ENCODE assay signal across 17 cellular contexts in genomic region chr15:89400997-89401590, GRCh38.
A peak's percentile ranks its signal among the peaks of the same experiment; 100 is the strongest.
DNase-seq lines count a peak whose midpoint lies in the region; TF ChIP-seq lines count a peak whose summit lies in the region.
"Had no signal": no experiment of that assay in that cellular context is flagged by ENCODE, and none has a peak within 500 bp of the region (broad histone marks: within the 10 kb centered on the region; RNA-seq: fewer than 3 reads in every experiment).

No MANE protein-coding gene starts in this region.

- TF ChIP-seq CTCF in BE2C (IDR thresholded peaks at IDR 0.05; ENCODE audit: low read depth, low read length) (no peak), VCaP (conservative IDR thresholded peaks at IDR 0.05) (no peak), glutamatergic neuron (IDR thresholded peaks at IDR 0.05; ENCODE audit: partially characterized antibody, unreplicated experiment) (no peak)

- H3K9ac ChIP-seq in neuronal stem cell (ENCODE audit: low read depth, low read length, poor library complexity) = no peak overlapping the region

- peaks cover 7 to 20% (median 12%) of the 10 kb centered on the region in 3 donors for H3K4me1 Mint-ChIP-seq in CD8-positive, alpha-beta memory T cell
- peaks cover 23% of the 10 kb centered on the region for H3K4me1 Mint-ChIP-seq in glutamatergic neuron (ENCODE audit: low read depth, unreplicated experiment)

- no peak overlapping the region for H3K27ac Mint-ChIP-seq in CD8-positive, alpha-beta memory T cell
- no peak overlapping the region for H3K27ac Mint-ChIP-seq in glutamatergic neuron (ENCODE audit: unreplicated experiment)
- H3K27ac Mint-ChIP-seq: dendritic cell treated with granulocyte-macrophage colony-stimulating factor and Interleukin-4, amounts not matched to agents 40 ng/mL and 50 ng/mL, for 4 days had no signal

- CTCF ChIA-PET in CD8-positive, alpha-beta memory T cell (lab: Charles Lee) = interaction anchor here (1.2 to 5.9 kb wide), 2 partner anchors 43 to 194 kb away, joined by 3 to 40 read pairs; no protein-coding TSS in a partner anchor

- H3K4me3 Mint-ChIP-seq in CD8-positive, alpha-beta memory T cell = peak overlapping the region; percentile 43 to 80 (median 61)
- H3K4me3 Mint-ChIP-seq in glutamatergic neuron (ENCODE audit: unreplicated experiment) = peak overlapping the region; percentile 80

- no peaks in the 10 kb centered on the region for H3K36me3 Mint-ChIP-seq in CD8-positive, alpha-beta memory T cell
- H3K36me3 Mint-ChIP-seq in glutamatergic neuron (ENCODE audit: unreplicated experiment) = no peaks in the 10 kb centered on the region

- no peak overlapping the region for H2BK12ac ChIP-seq in neuronal stem cell (ENCODE audit: low read length)

- peaks cover 45 to 74% of the 10 kb centered on the region in 2 donors for H3K27me3 Mint-ChIP-seq in CD8-positive, alpha-beta memory T cell
- peaks cover 34% of the 10 kb centered on the region for H3K27me3 Mint-ChIP-seq in glutamatergic neuron (ENCODE audit: unreplicated experiment)

- H3K4me3 ChIP-seq in BE2C (ENCODE audit: low read depth, low read length) (peak overlapping the region; percentile 74; the same call in 1 of the 2 replicates), neuronal stem cell (ENCODE audit: low read length in 2 of 2) (no peak overlapping the region)
- H3K4me3 ChIP-seq in CD8-positive, alpha-beta memory T cell (ENCODE audit: low read length) = no peak overlapping the region

- H2BK15ac ChIP-seq in neuronal stem cell (ENCODE audit: low read length) = no peak overlapping the region

- H3K4me1 ChIP-seq in BE2C = peaks cover 4% of the 10 kb centered on the region; the same call in 1 of the 2 replicates
- H3K4me1 ChIP-seq in CD8-positive, alpha-beta memory T cell (ENCODE audit: insufficient read depth, low read length) = no peaks in the 10 kb centered on the region
- H3K4me1 ChIP-seq in neuronal stem cell (ENCODE audit: control insufficient read depth in 2 of 2, insufficient read depth in 1 of 2, low read depth in 1 of 2, low read length in 2 of 2) = peaks cover 2 to 5% of the 10 kb centered on the region in 2 donors

- H4K91ac ChIP-seq in neuronal stem cell (ENCODE audit: low read depth, low read length, poor library complexity) = no peak overlapping the region

- POLR2A ChIA-PET in CD8-positive, alpha-beta memory T cell (lab: Charles Lee) = no interaction called here

- no peaks in the 10 kb centered on the region for H3K27me3 ChIP-seq in BE2C
- H3K27me3 ChIP-seq in CD8-positive, alpha-beta memory T cell (ENCODE audit: insufficient read depth, low read length, poor library complexity, severe bottlenecking) = peaks cover 58% of the 10 kb centered on the region
- H3K27me3 ChIP-seq in neuronal stem cell (ENCODE audit: control insufficient read depth in 3 of 3, insufficient read depth in 3 of 3, low read depth in 1 of 3, low read length in 3 of 3) = peaks cover 58 to 98% (median 98%) of the 10 kb centered on the region in 3 experiments

- WGBS in neuronal stem cell (ENCODE audit: extremely low coverage in 2 of 2, insufficient read length in 2 of 2, insufficient replicate concordance in 1 of 2), 2 donors = no CpG with 5 or more reads among the region's 5 CpGs

- no peak overlapping the region for H3K27ac ChIP-seq in CD8-positive, alpha-beta memory T cell (ENCODE audit: low read depth, low read length)
- H3K27ac ChIP-seq in VCaP = peak overlapping the region; percentile 91
- H3K27ac ChIP-seq in neuronal stem cell (replicated peaks; ENCODE audit: low read length) = no peak overlapping the region
- H3K27ac ChIP-seq: ascending aorta, esophagus squamous epithelium had no signal

- no peak overlapping the region for H2BK120ac ChIP-seq in neuronal stem cell (ENCODE audit: low read depth, low read length)

- no peaks in the 10 kb centered on the region for H3K9me3 Mint-ChIP-seq in CD8-positive, alpha-beta memory T cell
- H3K9me3 Mint-ChIP-seq in glutamatergic neuron (ENCODE audit: unreplicated experiment) = peaks cover 16% of the 10 kb centered on the region
- H3K9me3 Mint-ChIP-seq: dendritic cell treated with granulocyte-macrophage colony-stimulating factor and Interleukin-4, amounts not matched to agents 40 ng/mL and 50 ng/mL, for 4 days had no signal

- H3K23ac ChIP-seq in neuronal stem cell (ENCODE audit: low read depth, low read length, poor library complexity) = no peak overlapping the region

- no peaks in the 10 kb centered on the region for H3K9me3 ChIP-seq in BE2C
- no peaks in the 10 kb centered on the region for H3K9me3 ChIP-seq in CD8-positive, alpha-beta memory T cell (ENCODE audit: low read length)
- H3K9me3 ChIP-seq in neuronal stem cell (replicated peaks in 1 of 2; ENCODE audit: control insufficient read depth in 2 of 2, insufficient read depth in 1 of 2, low read depth in 1 of 2, low read length in 2 of 2) = peaks cover 0 to 2% of the 10 kb centered on the region in 2 donors
- H3K9me3 ChIP-seq: ascending aorta, esophagus squamous epithelium, heart left ventricle had no signal

- H3K36me3 ChIP-seq in BE2C = peaks cover 8% of the 10 kb centered on the region
- H3K36me3 ChIP-seq in CD8-positive, alpha-beta memory T cell (ENCODE audit: insufficient read depth, low read length) = no peaks in the 10 kb centered on the region
- H3K36me3 ChIP-seq in neuronal stem cell (replicated peaks in 1 of 2; ENCODE audit: control insufficient read depth in 2 of 2, insufficient read depth in 2 of 2, low read length in 2 of 2) = no peaks in the 10 kb centered on the region
- H3K36me3 ChIP-seq: ascending aorta, esophagus squamous epithelium, heart left ventricle had no signal

- no peak overlapping the region for H2AFZ ChIP-seq in neuronal stem cell (ENCODE audit: low read length)

- no peak overlapping the region for H3K4me2 ChIP-seq in neuronal stem cell (ENCODE audit: insufficient read depth, low read length, poor library complexity, severe bottlenecking)

- no peak overlapping the region for H3K18ac ChIP-seq in neuronal stem cell (ENCODE audit: low read length)

- DNase-seq in BE2C (no peak), glutamatergic neuron (no peak), neuronal stem cell (ENCODE audit: low spot score) (no peak), NCI-H1092 treated with DMSO at 0.1 percent for 48 hours (lab: John Stamatoyannopoulos, UW) (no peak)
- no peak for DNase-seq in CD8-positive, alpha-beta memory T cell
- DNase-seq in activated CD8-positive, alpha-beta memory T cell treated with anti-CD3 and anti-CD28 coated beads, Interleukin-2, amount 50 U/mL, for 4 hours = no peak
- DNase-seq: activated CD4-positive, alpha-beta T cell treated with anti-CD3 and anti-CD28 coated beads for 4 hours; activated T-cell treated with anti-CD3 and anti-CD28 coated beads, Interleukin-2, amount 50 U/mL, for 48 hours; COR-L47; esophagus squamous epithelium; heart left ventricle; kidney; midbrain; NCI-H2081 had no signal

- H3K79me1 ChIP-seq in neuronal stem cell (ENCODE audit: low read depth, low read length) = no peaks in the 10 kb centered on the region

- no peak overlapping the region for H3K4ac ChIP-seq in neuronal stem cell (ENCODE audit: low read length)

- no peak overlapping the region for H2AK5ac ChIP-seq in neuronal stem cell (ENCODE audit: low read depth, low read length)

- no peak overlapping the region for H3K14ac ChIP-seq in neuronal stem cell (ENCODE audit: low read length)

- H4K8ac ChIP-seq in neuronal stem cell (ENCODE audit: low read depth, low read length) = no peak overlapping the region

- no peak overlapping the region for H2BK5ac ChIP-seq in neuronal stem cell (ENCODE audit: low read length)
